ENCODE assay signal across 7 cellular contexts in the genomic region with DNA sequence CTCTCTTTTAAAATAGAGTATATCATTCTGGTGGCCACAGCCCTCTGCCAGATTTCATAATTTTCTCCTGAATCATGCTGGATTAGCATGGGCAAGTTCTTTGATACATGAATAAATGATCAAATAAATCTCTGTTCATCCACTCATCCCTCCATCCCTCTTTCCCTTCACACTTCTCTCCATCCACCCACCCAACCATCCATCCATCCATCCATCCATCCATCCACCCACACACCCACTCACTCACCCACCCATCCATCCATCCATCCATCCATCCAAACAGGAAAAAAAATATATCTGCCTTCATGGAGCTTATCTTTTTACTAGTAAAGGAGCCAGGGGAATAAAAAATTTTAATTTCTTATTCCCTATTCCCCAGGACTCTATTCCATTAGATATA.
"Had no signal": no experiment of that assay in that cellular context is flagged by ENCODE, and none has a peak within 500 bp of the region (broad histone marks: within the 10 kb centered on the region; RNA-seq: fewer than 3 reads in every experiment).

No MANE protein-coding gene starts in this region.

- H3K4me3 ChIP-seq: HAP-1 had no signal

- H3K4me2 ChIP-seq: KMS-11 had no signal

- H3K4me1 ChIP-seq: HAP-1 had no signal

- FAIRE-seq: HTR-8/SVneo had no signal

- H3K9me3 ChIP-seq: HAP-1 had no signal

- H3K36me3 ChIP-seq: HAP-1 had no signal

- H3K27ac ChIP-seq: KMS-11 had no signal

- H3K9ac ChIP-seq: KMS-11 had no signal

- ATAC-seq: HCT116 had no signal

- DNase-seq: GOT3, IMR-90, KBM-7 had no signal
